8 cellular contexts compared by ENCODE assay signal in the genomic region with DNA sequence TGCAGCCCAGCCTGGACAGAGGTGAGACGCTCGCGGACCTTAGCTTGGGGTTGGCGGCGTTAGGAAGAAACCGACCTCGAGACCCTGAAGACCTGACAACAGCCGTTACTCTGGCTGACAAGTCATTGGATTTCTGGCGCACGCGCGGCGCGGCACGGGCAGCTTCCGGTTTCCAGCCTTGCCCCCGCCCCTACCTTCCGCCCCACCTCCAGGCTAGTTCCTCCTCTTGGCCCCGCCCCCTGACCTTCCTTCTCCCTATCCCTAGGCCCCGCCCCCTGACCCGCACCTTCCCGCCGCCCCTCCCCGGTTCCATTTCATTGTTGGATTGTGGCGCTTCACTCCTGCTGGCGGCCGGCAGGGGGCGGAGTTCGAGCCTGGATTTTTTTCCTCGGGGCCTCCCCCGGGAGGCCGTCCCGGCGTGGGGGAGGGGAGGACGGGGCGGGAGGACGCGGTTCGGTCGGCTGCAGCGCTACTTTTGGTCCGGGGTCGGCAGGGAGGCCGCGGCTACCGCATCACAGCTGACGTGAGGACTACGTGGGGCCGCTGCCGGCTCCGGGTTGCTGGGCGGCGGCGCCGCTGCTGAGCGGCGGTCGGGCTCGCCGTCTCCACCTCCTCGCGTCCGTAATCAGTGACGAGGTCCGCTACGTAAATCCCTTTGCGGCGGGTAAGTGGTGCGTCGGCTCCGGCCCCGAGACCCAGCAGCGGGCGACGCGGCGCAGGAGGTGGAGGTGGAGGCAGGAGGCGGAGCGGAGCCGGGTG. TPM values are rescaled to one million over a fixed set of nuclear protein-coding genes. Genes with fewer than 3 reads are reported as not detected.
A peak's percentile ranks its signal among the peaks of the same experiment; 100 is the strongest.
DNase-seq lines count a peak whose midpoint lies in the region; ATAC-seq and TF ChIP-seq lines count a peak whose summit lies in the region.

A gene (plus strand): TSS at position 317 of the 759 bp plus-strand sequence. CDS start 10,990 bp downstream, outside the sequence.

- peak within 1 kb of the TSS; percentile 99 for H3K9ac ChIP-seq in adipocyte (ENCODE audit: low read length)

- no peaks in the 10 kb centered on the region for H3K9me3 ChIP-seq in adipocyte (ENCODE audit: control insufficient read depth, low read length)

- peak; percentile 79 for ATAC-seq in HG02798 (IDR thresholded peaks at IDR 0.05; ENCODE audit: poor library complexity, unreplicated experiment)

- H3K36me3 ChIP-seq in adipocyte (ENCODE audit: control insufficient read depth, insufficient read depth, low read length, severe bottlenecking): no peaks in the 10 kb centered on the region

- DNase-seq in NCI-H1417 treated with DMSO at 0.1 percent for 48 hours (lab: John Stamatoyannopoulos, UW) (peak; percentile 72), SW480 (ENCODE audit: low spot score) (peak; percentile 95), adipocyte (ENCODE audit: low read depth) (peak; percentile 98), cardiac septum (ENCODE audit: low spot score) (peak; percentile 99), pons (ENCODE audit: low spot score) (peak; percentile 94), type B pancreatic cell (ENCODE audit: extremely low spot score, unreplicated experiment) (peak; percentile 99)

- peak within 1 kb of the TSS; percentile 93 for H3K4me3 ChIP-seq in GM12875 (ENCODE audit: low read depth, low read length)
- H3K4me3 ChIP-seq in adipocyte (ENCODE audit: low read length): peak within 1 kb of the TSS; percentile 93

- H3K4me1 Mint-ChIP-seq in type B pancreatic cell (ENCODE audit: unreplicated experiment): peaks cover 19% of the 10 kb centered on the region

- no peaks in the 10 kb centered on the region for H3K9me3 Mint-ChIP-seq in type B pancreatic cell

- peaks cover 3% of the 10 kb centered on the region for H3K36me3 Mint-ChIP-seq in type B pancreatic cell

- H3K4me3 Mint-ChIP-seq in type B pancreatic cell: peak within 1 kb of the TSS; percentile 92

- no peaks in the 10 kb centered on the region for H3K27me3 Mint-ChIP-seq in type B pancreatic cell

- peaks cover 26% of the 10 kb centered on the region for H3K4me1 ChIP-seq in adipocyte (ENCODE audit: control insufficient read depth, insufficient read depth, low read length)

- no peaks in the 10 kb centered on the region for H3K27me3 ChIP-seq in adipocyte (replicated peaks; ENCODE audit: control insufficient read depth, insufficient read depth, low read length)

- intact Hi-C loops in cardiac septum (cut with DNase I): loop anchor here (1.0 to 10.0 kb wide), 5 partner anchors 69 to 438 kb away; a partner anchor contains a TSS

- peak within 1 kb of the TSS; percentile 97 for H3K27ac Mint-ChIP-seq in type B pancreatic cell

- TF ChIP-seq CTCF in GM12875 (IDR thresholded peaks at IDR 0.05; ENCODE audit: borderline replicate concordance, insufficient read depth, low read depth, low read length): peak; percentile 80
- TF ChIP-seq CTCF in type B pancreatic cell (conservative IDR thresholded peaks at IDR 0.05): peak; percentile 97

RNA-seq across cellular contexts. Expression of the gene that starts here (rescaled TPM):
- total RNA-seq in cardiac septum (46.0 TPM), type B pancreatic cell (ENCODE audit: low replicate concordance) (17.8 and 26.9 TPM in 2 replicates)

Comparison
In these comparisons a context has a peak if more than half of its experiments do, and no peak if none do; other contexts are left out.
1. Peak in every context shown above with its lines: DNase-seq, ATAC-seq and H3K4me3 ChIP-seq.